In genomic region chr1:230646710-230647302, GRCh38 we compare ENCODE assay signal across 31 cellular contexts.
"Had no signal": no experiment of that assay in that cellular context is flagged by ENCODE, and none has a peak within 500 bp of the region (broad histone marks: within the 10 kb centered on the region; RNA-seq: fewer than 3 reads in every experiment).

No MANE protein-coding gene starts in this region.

- H3K27me3 ChIP-seq: esophagus muscularis mucosa, foreskin keratinocyte, heart left ventricle, suprapubic skin, tibial artery, upper lobe of right lung had no signal

- H3K4me3 Mint-ChIP-seq: activated B cell treated with CpG ODN at 0.5 μM for 24 hours; activated T-cell treated with anti-CD3 and anti-CD28 coated beads, Interleukin-2, amount 50 U/mL, for 72 hours; central memory CD8-positive, alpha-beta T cell; dendritic cell treated with granulocyte-macrophage colony-stimulating factor and Interleukin-4, amounts not matched to agents 40 ng/mL and 50 ng/mL, for 4 days; stimulated activated memory B cell treated with anti-CD40 and anti-IgM and Interleukin-4, amounts not matched to agents 10 μg/mL and 1 μg/mL and 100 μg/mL, for 72 hours; T-helper 2 cell treated with Interferon-gamma antibody and Interleukin-4, amounts not matched to agents 5 μg/mL and 100 μg/mL, for 36 hours had no signal

- H3K9me3 Mint-ChIP-seq: central memory CD8-positive, alpha-beta T cell; dendritic cell treated with granulocyte-macrophage colony-stimulating factor and Interleukin-4, amounts not matched to agents 40 ng/mL and 50 ng/mL, for 4 days; immature natural killer cell; memory B cell; natural killer cell; T-cell had no signal

- DNase-seq: activated B cell treated with CpG ODN at 0.5 μM for 24 hours; activated CD4-positive, alpha-beta T cell treated with anti-CD3 and anti-CD28 coated beads, Interleukin-2, amount 50 U/mL, for 4 hours; activated naive CD4-positive, alpha-beta T cell; activated T-cell treated with anti-CD3 and anti-CD28 coated beads for 4 hours; activated T-cell treated with anti-CD3 and anti-CD28 coated beads, Interleukin-2, amount 50 U/mL, for 72 hours; amniotic stem cell; heart left ventricle; hypothalamus; immature natural killer cell; kidney; left colon; midbrain; natural killer cell; retina; stimulated activated CD4-positive, alpha-beta T cell treated with anti-CD3 and anti-CD28 coated beads, Interleukin-12 subunit alpha, Interleukin-12 subunit beta, amount 100 ng/mL, for 4 hours; stimulated activated CD4-positive, alpha-beta T cell treated with anti-CD3 and anti-CD28 coated beads, Interleukin-4, amount 100 ng/mL, for 1 hour; T-cell; tibial artery; upper lobe of right lung had no signal

- H3K27me3 Mint-ChIP-seq: activated B cell treated with CpG ODN at 0.5 μM for 24 hours; central memory CD8-positive, alpha-beta T cell; dendritic cell treated with granulocyte-macrophage colony-stimulating factor and Interleukin-4, amounts not matched to agents 40 ng/mL and 50 ng/mL, for 4 days; memory B cell; stimulated activated memory B cell treated with anti-CD40 and anti-IgM and Interleukin-4, amounts not matched to agents 10 μg/mL and 1 μg/mL and 100 μg/mL, for 72 hours; T-cell had no signal

- H3K9me3 ChIP-seq: esophagus muscularis mucosa, neutrophil, prostate gland, tibial artery, upper lobe of right lung had no signal

- ATAC-seq: activated T-cell treated with anti-CD3 and anti-CD28 coated beads, Interleukin-2, amount 50 U/mL, for 72 hours; foreskin keratinocyte; heart left ventricle; left colon; natural killer cell; sciatic nerve; stimulated activated memory B cell treated with anti-CD40 and anti-IgM and Interleukin-4, amounts not matched to agents 10 μg/mL and 1 μg/mL and 100 μg/mL, for 72 hours; T-cell; upper lobe of right lung had no signal

- H3K36me3 ChIP-seq: neutrophil, prostate gland, upper lobe of right lung had no signal

- H3K36me3 Mint-ChIP-seq: natural killer cell had no signal

- H3K4me3 ChIP-seq: esophagus muscularis mucosa, heart left ventricle, prostate gland, skin epidermis, suprapubic skin, tibial artery, upper lobe of right lung had no signal

- H3K27ac Mint-ChIP-seq: activated B cell treated with CpG ODN at 0.5 μM for 24 hours; activated T-cell treated with anti-CD3 and anti-CD28 coated beads, Interleukin-2, amount 50 U/mL, for 72 hours; dendritic cell treated with granulocyte-macrophage colony-stimulating factor and Interleukin-4, amounts not matched to agents 40 ng/mL and 50 ng/mL, for 4 days; memory B cell; natural killer cell; stimulated activated memory B cell treated with anti-CD40 and anti-IgM and Interleukin-4, amounts not matched to agents 10 μg/mL and 1 μg/mL and 100 μg/mL, for 72 hours; T-cell had no signal

- H3K27ac ChIP-seq: esophagus muscularis mucosa, foreskin keratinocyte, heart left ventricle, neutrophil, prostate gland, skin epidermis, suprapubic skin, tibial artery, upper lobe of right lung had no signal
